Comparison of ENCODE assay signal across 8 cellular contexts in genomic region chr16:74226361-74226979, GRCh38.
A peak's percentile ranks its signal among the peaks of the same experiment; 100 is the strongest.
DNase-seq lines count a peak whose midpoint lies in the region; ATAC-seq and TF ChIP-seq lines count a peak whose summit lies in the region.

No MANE protein-coding gene starts in this region.

- TF ChIP-seq CTCF in A673 (conservative IDR thresholded peaks at IDR 0.05; ENCODE audit: low read depth, low read length) (peak; percentile 79), H9 (conservative IDR thresholded peaks at IDR 0.05) (peak; percentile 78)

- POLR2A ChIA-PET in A673 (lab: Charles Lee; ENCODE audit: low non-redundant PET): no interaction called here

- ATAC-seq in HG03039 (IDR thresholded peaks at IDR 0.05; ENCODE audit: unreplicated experiment): no peak
- ATAC-seq in GM19455 (IDR thresholded peaks at IDR 0.05; ENCODE audit: unreplicated experiment): no peak
- no peak for ATAC-seq in GM19452 (IDR thresholded peaks at IDR 0.05; ENCODE audit: unreplicated experiment)
- no peak for ATAC-seq in left colon

- H4K8ac ChIP-seq in H9 (replicated peaks; ENCODE audit: insufficient read length, low read depth, low read length): no peak overlapping the region

- no peaks in the 10 kb centered on the region for H3K79me1 ChIP-seq in H9 (ENCODE audit: insufficient read depth, low read depth, low read length, poor library complexity, severe bottlenecking)

- no peak overlapping the region for H4K91ac ChIP-seq in H9 (ENCODE audit: insufficient read length, low read depth, low read length)

- no peaks in the 10 kb centered on the region for H3K27me3 Mint-ChIP-seq in H9 (ENCODE audit: low read depth)

- no peak overlapping the region for H2AK5ac ChIP-seq in H9 (ENCODE audit: insufficient read length, low read length)

- no peak overlapping the region for H3K27ac ChIP-seq in A673 (ENCODE audit: low read depth, low read length, poor library complexity, severe bottlenecking)
- no peak overlapping the region for H3K27ac ChIP-seq in H9 (ENCODE audit: insufficient read length, low read depth, low read length)

- H3T11ph ChIP-seq in H9 (ENCODE audit: low read length): no peak overlapping the region

- no peaks in the 10 kb centered on the region for H4K20me1 ChIP-seq in H9 (ENCODE audit: control insufficient read depth, insufficient read depth, insufficient read length)

- BruUV-seq in A673 (replicated peaks; lab: Mats Ljungman, UMichigan): no TSS peak

- no peak overlapping the region for H2BK15ac ChIP-seq in H9 (ENCODE audit: low read depth, low read length)

- no peaks in the 10 kb centered on the region for H3K23me2 ChIP-seq in H9 (ENCODE audit: insufficient read length, low read depth, low read length, poor library complexity, severe bottlenecking)

- H2BK120ac ChIP-seq in H9 (ENCODE audit: low read depth, low read length, poor library complexity, severe bottlenecking): no peak overlapping the region

- no peak overlapping the region for H2BK5ac ChIP-seq in H9 (ENCODE audit: insufficient read length, low read length)

- H3K9me3 Mint-ChIP-seq in H9: no peaks in the 10 kb centered on the region

- H3K9me3 ChIP-seq in A673 (ENCODE audit: low read depth, low read length, poor library complexity, severe bottlenecking): no peaks in the 10 kb centered on the region
- no peaks in the 10 kb centered on the region for H3K9me3 ChIP-seq in H9 (ENCODE audit: control insufficient read depth, low read depth, low read length)
- H3K9me3 ChIP-seq in iPS-15b (ENCODE audit: control insufficient read depth, insufficient read depth, low read length): no peaks in the 10 kb centered on the region

- H3K36me3 Mint-ChIP-seq in H9 (ENCODE audit: insufficient read depth in 1 of 3, low read depth in 3 of 3): no peaks in the 10 kb centered on the region

- H2BK12ac ChIP-seq in H9 (ENCODE audit: insufficient read length, low read depth, low read length): no peak overlapping the region

- H3K36me3 ChIP-seq in A673 (ENCODE audit: insufficient read depth, low read length, poor library complexity, severe bottlenecking): no peaks in the 10 kb centered on the region
- no peaks in the 10 kb centered on the region for H3K36me3 ChIP-seq in iPS-15b (ENCODE audit: control insufficient read depth, insufficient read depth, low read length)

- H3K9ac ChIP-seq in H9 (ENCODE audit: extremely low read depth, insufficient read length, low read length) (no peak overlapping the region), iPS-15b (ENCODE audit: low read depth, low read length) (no peak overlapping the region)

- peaks cover 8 to 12% of the 10 kb centered on the region in 2 experiments; a peak in 3 of 4 replicates for H3K4me1 Mint-ChIP-seq in H9

- no peak overlapping the region for H2BK20ac ChIP-seq in H9 (ENCODE audit: low read depth, low read length, poor library complexity, severe bottlenecking)

- H4K5ac ChIP-seq in H9 (ENCODE audit: insufficient read length, low read depth, low read length): no peak overlapping the region

- H3K4me3 ChIP-seq in A673 (ENCODE audit: low read depth, low read length, poor library complexity, severe bottlenecking) (no peak overlapping the region), iPS-15b (ENCODE audit: low read depth, low read length) (peak overlapping the region; percentile 5)

- H3K4me3 Mint-ChIP-seq in H9: peak overlapping the region in 1 of 2 experiments; percentile 16; a peak in 1 of 5 replicates

- H3K4me1 ChIP-seq in A673 (ENCODE audit: insufficient read depth, low read length, poor library complexity, severe bottlenecking): peaks cover 9% of the 10 kb centered on the region
- H3K4me1 ChIP-seq in H9 (ENCODE audit: insufficient read depth, low read length): no peaks in the 10 kb centered on the region
- H3K4me1 ChIP-seq in iPS-15b (ENCODE audit: control insufficient read depth, insufficient read depth, low read length): peaks cover 2% of the 10 kb centered on the region

- CTCF ChIA-PET in A673 (lab: Charles Lee): interaction anchor here (0.5 to 1.7 kb wide), 14 partner anchors 9 to 662 kb away, joined by 3 to 12 read pairs (median 4); no protein-coding TSS in a partner anchor

- no peaks in the 10 kb centered on the region for H3K79me2 ChIP-seq in H9 (ENCODE audit: insufficient read depth, low read length)

- H3K4me2 ChIP-seq in H9 (ENCODE audit: insufficient read depth, insufficient read length, low read length): peak overlapping the region; percentile 39

- no peak overlapping the region for H3K14ac ChIP-seq in H9 (ENCODE audit: insufficient read depth, low read length)

- in situ Hi-C loops in SK-MEL-5 (cut with HindIII; ENCODE audit: low pct_unique_long_range_greater_than_20kb, low sequenced_read_pairs): no loop called here

- no peaks in the 10 kb centered on the region for H3K27me3 ChIP-seq in A673 (replicated peaks; ENCODE audit: insufficient read depth, low read depth, low read length, poor library complexity)
- no peaks in the 10 kb centered on the region for H3K27me3 ChIP-seq in H9 (ENCODE audit: insufficient read depth, low read length)
- H3K27me3 ChIP-seq in iPS-15b (ENCODE audit: control insufficient read depth, insufficient read depth, low read length): no peaks in the 10 kb centered on the region

- no CpG with 5 or more reads among the region's 6 CpGs for WGBS in H9 (ENCODE audit: extremely low coverage, insufficient read length, low lambda C conversion rate)

- H3K27ac Mint-ChIP-seq in H9: no peak overlapping the region; a peak in 1 of 7 replicates

- no peak overlapping the region for H3K23ac ChIP-seq in H9 (ENCODE audit: insufficient read length, low read depth, low read length)

- intact Hi-C loops in A673 (cut with micrococcal nuclease; ENCODE audit: unreplicated experiment): loop anchor here (2.0 to 10.0 kb wide), 5 partner anchors 119 to 662 kb away; no protein-coding TSS in a partner anchor
- intact Hi-C loops in left colon (cut with DNase I, micrococcal nuclease): no loop called here

- H3K18ac ChIP-seq in H9 (ENCODE audit: insufficient read length, low read depth, low read length): no peak overlapping the region

- no peak overlapping the region for H2AFZ ChIP-seq in H9 (ENCODE audit: low read length)

- DNase-seq in A673 (ENCODE audit: low spot score) (peak; percentile 62), H9 (no peak), SK-MEL-5 (ENCODE audit: low read depth, low spot score) (peak; percentile 26), left colon (no peak)

- H3K4ac ChIP-seq in H9 (ENCODE audit: low read depth, low read length): no peak overlapping the region

- no peak overlapping the region for H3K56ac ChIP-seq in H9 (ENCODE audit: insufficient read length, low read depth, low read length)

Comparison
In these comparisons a context has a peak if more than half of its experiments do, and no peak if none do; other contexts are left out.
1. DNase-seq: peak in A673 (single experiment) and SK-MEL-5 (single experiment); none in H9 (single experiment) and left colon (0 of 2).